ENCODE assay signal across 8 cellular contexts in the genomic region with DNA sequence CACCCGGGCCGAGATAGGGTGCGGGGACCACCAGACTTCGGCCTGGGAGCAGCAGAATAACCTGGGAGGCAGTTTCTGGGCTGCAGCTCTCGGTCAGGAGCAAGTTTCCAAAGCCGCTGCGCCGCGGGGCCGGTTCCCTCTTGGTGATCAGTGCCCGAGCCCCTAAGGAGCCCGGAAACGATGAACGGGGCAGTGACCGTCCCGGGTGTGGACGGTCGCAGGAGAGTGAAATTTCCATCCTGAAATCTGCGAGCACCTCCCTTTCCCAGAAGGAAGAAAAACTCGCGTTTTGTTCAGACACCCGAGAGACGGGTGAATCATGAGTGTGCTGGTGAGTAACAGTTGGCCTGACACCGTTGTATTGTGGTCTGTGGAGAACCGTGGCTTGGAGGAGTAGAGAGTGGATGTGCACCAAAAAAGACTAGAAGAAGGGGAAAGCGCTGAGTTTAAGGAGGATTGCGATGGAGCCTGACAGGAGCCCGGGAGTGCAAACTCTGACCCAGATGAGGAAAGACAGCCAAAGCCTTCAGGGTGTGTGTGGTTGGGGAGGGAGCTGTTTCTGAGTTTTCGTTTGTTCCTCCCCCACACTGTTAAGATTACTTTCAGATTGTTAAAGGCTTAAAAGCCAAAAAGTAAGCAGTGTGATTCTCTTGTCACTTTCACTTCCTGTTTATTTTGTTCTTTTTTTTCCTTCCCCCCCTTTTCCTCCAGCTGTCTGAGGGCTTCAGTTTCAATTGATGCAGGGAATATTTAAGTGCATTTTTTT. TPM values are rescaled to one million over a fixed set of nuclear protein-coding genes. Genes with fewer than 3 reads are reported as not detected.
DNase-seq lines count a peak whose midpoint lies in the region; ATAC-seq and TF ChIP-seq lines count a peak whose summit lies in the region.

No MANE protein-coding gene starts in this region.

- H3K27me3 Mint-ChIP-seq in activated CD4-positive, alpha-beta memory T cell treated with anti-CD3 and anti-CD28 coated beads, Interleukin-2, amount 10 ng/mL, durations not matched to agents 7 days and 5 days = no peaks in the 10 kb centered on the region
- peaks cover 60% of the 10 kb centered on the region for H3K27me3 Mint-ChIP-seq in endodermal cell (ENCODE audit: insufficient read depth)

- peaks cover 7% of the 10 kb centered on the region for H3K9me3 ChIP-seq in endodermal cell (ENCODE audit: control insufficient read depth, low read length)
- H3K9me3 ChIP-seq in mesodermal cell (ENCODE audit: control insufficient read depth, low read length) = no peaks in the 10 kb centered on the region

- H3K4me3 ChIP-seq in endodermal cell (ENCODE audit: low read length) (peak overlapping the region; percentile 80), mesodermal cell (ENCODE audit: extremely low read depth, insufficient read depth, low read length, poor library complexity, severe bottlenecking) (peak overlapping the region; percentile 53)

- CTCF ChIA-PET in activated CD4-positive, alpha-beta memory T cell treated with anti-CD3 and anti-CD28 coated beads, Interleukin-2, amount 10 ng/mL, durations not matched to agents 7 days and 5 days (lab: Charles Lee) = interaction anchor here (0.7 to 2.9 kb wide), 9 partner anchors 11 to 142 kb away, joined by 3 to 28 read pairs (median 3); a partner anchor contains a TSS

- WGBS in endodermal cell (ENCODE audit: insufficient coverage in 1 of 2, insufficient read length in 1 of 2), 2 experiments = 1% methylated on average over 21 to 29 of the region's 29 CpGs
- WGBS in mesodermal cell (ENCODE audit: insufficient coverage in 2 of 2), 2 experiments = 1% methylated on average over 18 to 27 of the region's 29 CpGs

- H3K36me3 ChIP-seq in endodermal cell (ENCODE audit: control insufficient read depth, insufficient read depth, low read length) (no peaks in the 10 kb centered on the region), mesodermal cell (ENCODE audit: control insufficient read depth, insufficient read depth, low read length) (peaks cover 3% of the 10 kb centered on the region)

- H3K9me3 Mint-ChIP-seq in activated CD4-positive, alpha-beta memory T cell treated with anti-CD3 and anti-CD28 coated beads, Interleukin-2, amount 10 ng/mL, durations not matched to agents 7 days and 5 days = peaks cover 2% of the 10 kb centered on the region
- H3K9me3 Mint-ChIP-seq in endodermal cell = peaks cover 13% of the 10 kb centered on the region

- peak; percentile 61 for ATAC-seq in HG02870 (IDR thresholded peaks at IDR 0.05; ENCODE audit: unreplicated experiment)

- H3K4me1 ChIP-seq in endodermal cell (ENCODE audit: control insufficient read depth, insufficient read depth, low read length) (no peaks in the 10 kb centered on the region), mesodermal cell (ENCODE audit: control insufficient read depth, insufficient read depth, low read length, poor library complexity, severe bottlenecking) (peaks cover 9% of the 10 kb centered on the region)

- no peak for TF ChIP-seq CTCF in endodermal cell (conservative IDR thresholded peaks at IDR 0.05)

- no peak overlapping the region for H3K9ac ChIP-seq in endodermal cell (ENCODE audit: extremely low read depth, low read length, poor library complexity, severe bottlenecking)

- POLR2A ChIA-PET in activated CD4-positive, alpha-beta memory T cell treated with anti-CD3 and anti-CD28 coated beads, Interleukin-2, amount 10 ng/mL, durations not matched to agents 7 days and 5 days (lab: Charles Lee) = interaction anchor here (0.6 to 5.1 kb wide), 20 partner anchors 11 to 912 kb away, joined by 3 to 58 read pairs (median 7); a partner anchor contains a TSS

- no peak overlapping the region for H3K27ac ChIP-seq in endodermal cell (ENCODE audit: low read depth, low read length)
- no peak overlapping the region for H3K27ac ChIP-seq in mesodermal cell (ENCODE audit: low read depth, low read length, severe bottlenecking)

- H3K27me3 ChIP-seq in endodermal cell (ENCODE audit: control insufficient read depth, insufficient read depth, low read length, poor library complexity, severe bottlenecking) = peaks cover 77% of the 10 kb centered on the region

- H3K36me3 Mint-ChIP-seq in activated CD4-positive, alpha-beta memory T cell treated with anti-CD3 and anti-CD28 coated beads, Interleukin-2, amount 10 ng/mL, durations not matched to agents 7 days and 5 days (ENCODE audit: low read depth) = peaks cover 47% of the 10 kb centered on the region
- H3K36me3 Mint-ChIP-seq in endodermal cell (ENCODE audit: low read depth) = peaks cover 15% of the 10 kb centered on the region

- peak overlapping the region; percentile 92 for H3K4me3 Mint-ChIP-seq in activated CD4-positive, alpha-beta memory T cell treated with anti-CD3 and anti-CD28 coated beads, Interleukin-2, amount 10 ng/mL, durations not matched to agents 7 days and 5 days
- peak overlapping the region; percentile 62 for H3K4me3 Mint-ChIP-seq in endodermal cell

- peak overlapping the region; percentile 94 for H3K27ac Mint-ChIP-seq in activated CD4-positive, alpha-beta memory T cell treated with anti-CD3 and anti-CD28 coated beads, Interleukin-2, amount 10 ng/mL, durations not matched to agents 7 days and 5 days
- no peak overlapping the region for H3K27ac Mint-ChIP-seq in endodermal cell

- H3K4me1 Mint-ChIP-seq in activated CD4-positive, alpha-beta memory T cell treated with anti-CD3 and anti-CD28 coated beads, Interleukin-2, amount 10 ng/mL, durations not matched to agents 7 days and 5 days = peaks cover 49% of the 10 kb centered on the region
- H3K4me1 Mint-ChIP-seq in endodermal cell = peaks cover 8% of the 10 kb centered on the region

- DNase-seq in NCI-H1092 treated with DMSO at 0.1 percent for 48 hours (lab: John Stamatoyannopoulos, UW) (peak; percentile 14), NCI-H1092 (lab: John Stamatoyannopoulos, UW) (no peak), NCI-H226 (peak; percentile 73), endodermal cell (peak; percentile 78)
- DNase-seq in activated CD4-positive, alpha-beta memory T cell treated with anti-CD3 and anti-CD28 coated beads, Interleukin-2, amount 10 ng/mL, durations not matched to agents 7 days and 5 days = peak; percentile 72
- DNase-seq in stimulated activated CD8-positive, alpha-beta memory T cell treated with anti-CD3 and anti-CD28 coated beads, Interleukin-2, amount 100 ng/mL, for 1 hour (ENCODE audit: low read depth in 2 of 2) = peak; percentile 25 to 27

RNA-seq across cellular contexts. Expression of a gene that starts 0.8 kb away (rescaled TPM):
- 10 to 100 TPM; 90.6 to 96.9 TPM for total RNA-seq in activated CD4-positive, alpha-beta memory T cell treated with anti-CD3 and anti-CD28 coated beads, Interleukin-2, amount 10 ng/mL, durations not matched to agents 7 days and 5 days
- 1 to 10 TPM in 1 of 2 donors, under 1 TPM in 1; 1.00 to 5.2 TPM for total RNA-seq in endodermal cell
- 4.1 TPM for polyA plus RNA-seq in endodermal cell (2013, experiment 1 of 2)
- polyA plus RNA-seq in endodermal cell (2013, experiment 2 of 2) = 2.5 TPM
- 10.3 TPM for polyA plus RNA-seq in mesodermal cell (2013, experiment 1 of 2)
- polyA plus RNA-seq in mesodermal cell (2013, experiment 2 of 2) = 5.7 TPM

Comparison
In these comparisons a context has a peak if more than half of its experiments do, and no peak if none do; other contexts are left out.
1. RNA of a gene that starts 0.8 kb away (total RNA-seq): 90.6 to 96.9 TPM in activated CD4-positive, alpha-beta memory T cell treated with anti-CD3 and anti-CD28 coated beads, Interleukin-2, amount 10 ng/mL, durations not matched to agents 7 days and 5 days; 1.00 to 5.2 TPM in endodermal cell; every median in the first group is over 10 times any median in the second.